ENCODE assay signal across 6 cellular contexts in genomic region chr1:1325288-1326074, GRCh38. TPM values are rescaled to one million over a fixed set of nuclear protein-coding genes. Genes with fewer than 3 reads are reported as not detected.
DNase-seq lines count a peak whose midpoint lies in the region; ATAC-seq and TF ChIP-seq lines count a peak whose summit lies in the region.

No MANE protein-coding gene starts in this region.

- peak overlapping the region; percentile 79 for H3K4me3 Mint-ChIP-seq in T-helper 2 cell treated with Interferon-gamma antibody and Interleukin-4, amounts not matched to agents 5 μg/mL and 100 μg/mL, for 36 hours

- H3K27ac ChIP-seq in thymus (ENCODE audit: low read depth) = peak overlapping the region; percentile 76

- no peak for DNase-seq in T-helper 2 cell treated with Interferon-gamma antibody and Interleukin-4, amounts not matched to agents 5 μg/mL and 100 μg/mL, for 36 hours (ENCODE audit: low spot score)
- DNase-seq in T-helper 2 cell (no peak), foreskin fibroblast (no peak)

- ATAC-seq in GM18861 (IDR thresholded peaks at IDR 0.05; ENCODE audit: unreplicated experiment) = no peak
- no peak for ATAC-seq in HG02571 (IDR thresholded peaks at IDR 0.05; ENCODE audit: unreplicated experiment)

- H3K4me1 ChIP-seq in thymus (ENCODE audit: control insufficient read depth, insufficient read depth, low read length) = peaks cover 26% of the 10 kb centered on the region

- H3K9me3 ChIP-seq in thymus (ENCODE audit: control insufficient read depth) = peaks cover 1% of the 10 kb centered on the region

- WGBS in thymus = 74% methylated on average over 16 of the region's 16 CpGs

- H3K27me3 ChIP-seq in thymus (ENCODE audit: control insufficient read depth, insufficient read depth) = no peaks in the 10 kb centered on the region

- H3K27ac Mint-ChIP-seq in T-helper 2 cell treated with Interferon-gamma antibody and Interleukin-4, amounts not matched to agents 5 μg/mL and 100 μg/mL, for 36 hours = peak overlapping the region; percentile 82

- H3K4me3 ChIP-seq in foreskin fibroblast (ENCODE audit: low read depth in 1 of 2, low read length in 2 of 2) (peak overlapping the region; percentile 76 to 92), thymus (ENCODE audit: low read length) (peak overlapping the region; percentile 95)

- no peaks in the 10 kb centered on the region for H3K36me3 Mint-ChIP-seq in T-helper 2 cell treated with Interferon-gamma antibody and Interleukin-4, amounts not matched to agents 5 μg/mL and 100 μg/mL, for 36 hours (ENCODE audit: low read depth)

- peaks cover 22% of the 10 kb centered on the region for H3K4me1 Mint-ChIP-seq in T-helper 2 cell treated with Interferon-gamma antibody and Interleukin-4, amounts not matched to agents 5 μg/mL and 100 μg/mL, for 36 hours (ENCODE audit: low read depth)

- H3K27me3 Mint-ChIP-seq in T-helper 2 cell treated with Interferon-gamma antibody and Interleukin-4, amounts not matched to agents 5 μg/mL and 100 μg/mL, for 36 hours (ENCODE audit: low read depth) = no peaks in the 10 kb centered on the region

- no peak for TF ChIP-seq CTCF in foreskin fibroblast (IDR thresholded peaks at IDR 0.05; ENCODE audit: low read depth, low read length)

- peaks cover 23% of the 10 kb centered on the region for H3K36me3 ChIP-seq in thymus (ENCODE audit: control insufficient read depth, insufficient read depth)

- H3K9me3 Mint-ChIP-seq in T-helper 2 cell treated with Interferon-gamma antibody and Interleukin-4, amounts not matched to agents 5 μg/mL and 100 μg/mL, for 36 hours = peaks cover 3% of the 10 kb centered on the region

RNA-seq across cellular contexts. Expression of gene CPTP, which starts 0.9 kb away (rescaled TPM):
- polyA plus RNA-seq in thymus = 10.3 TPM

RNA-seq across cellular contexts. Expression of gene INTS11, which starts 1.0 kb away (rescaled TPM):
- 216 TPM for polyA plus RNA-seq in thymus

RNA-seq across cellular contexts. Expression of gene TAS1R3, which starts 5.6 kb away (rescaled TPM):
- 0.37 TPM for polyA plus RNA-seq in thymus

RNA-seq across cellular contexts. Expression of gene PUSL1, which starts 17.1 kb away (rescaled TPM):
- polyA plus RNA-seq in thymus = 10.0 TPM

RNA-seq across cellular contexts. Expression of gene ACAP3, which starts 17.8 kb away (rescaled TPM):
- polyA plus RNA-seq in thymus = 58.8 TPM
